8 cellular contexts compared by ENCODE assay signal in the genomic region with DNA sequence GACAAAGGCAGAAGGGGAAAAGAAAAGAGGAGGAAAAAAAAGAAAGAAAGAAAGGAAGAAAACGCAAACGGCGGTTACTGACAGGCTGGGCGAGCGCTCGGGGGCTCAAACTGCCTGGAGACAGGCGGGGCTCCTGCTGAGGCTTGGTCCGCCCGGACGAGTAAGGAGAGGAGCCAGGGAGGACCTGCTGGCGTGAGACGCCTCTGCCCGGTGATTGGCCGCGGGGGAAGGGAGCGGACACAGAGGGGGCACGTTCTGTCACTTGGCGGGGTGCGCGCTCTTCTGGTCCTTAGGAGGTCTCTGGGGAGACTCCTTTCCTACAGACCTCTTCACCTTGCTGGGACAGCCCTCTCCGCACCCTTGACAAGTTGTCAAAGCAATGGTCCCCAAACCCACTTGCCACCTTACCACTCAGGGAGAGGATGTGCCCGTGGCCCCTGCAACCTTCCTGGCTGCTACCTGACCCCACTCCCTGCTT.
A peak's percentile ranks its signal among the peaks of the same experiment; 100 is the strongest.
DNase-seq lines count a peak whose midpoint lies in the region; ATAC-seq and TF ChIP-seq lines count a peak whose summit lies in the region.

No MANE protein-coding gene starts in this region.

- no peaks in the 10 kb centered on the region for H3K27me3 ChIP-seq in WERI-Rb-1 (ENCODE audit: insufficient read depth, low read depth, severe bottlenecking)
- H3K27me3 ChIP-seq in rectal smooth muscle tissue (ENCODE audit: control insufficient read depth, insufficient read depth, low read length) = no peaks in the 10 kb centered on the region

- DNase-seq in DMS153 treated with DMSO at 0.1 percent for 48 hours (lab: John Stamatoyannopoulos, UW; ENCODE audit: unreplicated experiment) (peak; percentile 98), DMS153 (lab: John Stamatoyannopoulos, UW) (no peak), WERI-Rb-1 (peak; percentile 81), germinal center (ENCODE audit: low spot score) (peak; percentile 77), GDM1 (lab: John Stamatoyannopoulos, UW) (no peak)

- H3K4me3 ChIP-seq in WERI-Rb-1 (ENCODE audit: low read depth, low read length) = peak overlapping the region; percentile 71
- H3K4me3 ChIP-seq in rectal smooth muscle tissue (ENCODE audit: low read length) = peak overlapping the region; percentile 61

- H3K9me3 ChIP-seq in WERI-Rb-1 (ENCODE audit: severe bottlenecking) = no peaks in the 10 kb centered on the region

- TF ChIP-seq CTCF in WERI-Rb-1 (IDR thresholded peaks at IDR 0.05; ENCODE audit: low read depth, low read length) = no peak

- peaks cover 8% of the 10 kb centered on the region for H3K4me1 ChIP-seq in rectal smooth muscle tissue (ENCODE audit: control insufficient read depth, insufficient read depth, low read length)

- H3K36me3 ChIP-seq in WERI-Rb-1 (no peaks in the 10 kb centered on the region), rectal smooth muscle tissue (ENCODE audit: control insufficient read depth, insufficient read depth, low read length) (no peaks in the 10 kb centered on the region)

- H3K27ac ChIP-seq in WERI-Rb-1 = peak overlapping the region; percentile 100
- peak overlapping the region; percentile 89 for H3K27ac ChIP-seq in rectal smooth muscle tissue (ENCODE audit: low read depth, low read length)

- H3K9ac ChIP-seq in rectal smooth muscle tissue (ENCODE audit: low read length) = peak overlapping the region; percentile 19

- peak; percentile 46 for ATAC-seq in GM19397 (IDR thresholded peaks at IDR 0.05; ENCODE audit: unreplicated experiment)
- ATAC-seq in HG03439 (IDR thresholded peaks at IDR 0.05; ENCODE audit: unreplicated experiment) = peak; percentile 54

Comparison
In these comparisons a context has a peak if more than half of its experiments do, and no peak if none do; other contexts are left out.
1. DNase-seq: peak in DMS153 treated with DMSO at 0.1 percent for 48 hours (single experiment), WERI-Rb-1 (single experiment) and germinal center (single experiment); none in DMS153 (single experiment) and GDM1 (single experiment).